1 cellular context compared by ENCODE assay signal in genomic region chr4:78880874-78881492, GRCh38.
A peak's percentile ranks its signal among the peaks of the same experiment; 100 is the strongest.
TF ChIP-seq lines count a peak whose summit lies in the region.

No MANE protein-coding gene starts in this region.

TF ChIP-seq in K562, 482 proteins besides CTCF, POLR2A, EP300 and RAD21:
- TF ChIP-seq ZNF551 (CRISPR knock-in tag; IDR thresholded peaks at IDR 0.05) (no peak), CHCHD3 (CRISPR knock-in tag; IDR thresholded peaks at IDR 0.05) (no peak), NFIC (IDR thresholded peaks at IDR 0.05) (peak; percentile 66), TAF9B (IDR thresholded peaks at IDR 0.05; ENCODE audit: partially characterized antibody) (no peak), PBX2 (CRISPR knock-in tag; IDR thresholded peaks at IDR 0.05; ENCODE audit: low read depth) (no peak), PBX2 (tag; conservative IDR thresholded peaks at IDR 0.05; ENCODE audit: low read depth) (peak; percentile 64), ZNF589 (CRISPR knock-in tag; IDR thresholded peaks at IDR 0.05; ENCODE audit: low read depth) (no peak), SMAD4 (CRISPR knock-in tag; conservative IDR thresholded peaks at IDR 0.05) (no peak), KAT2B (IDR thresholded peaks at IDR 0.05; ENCODE audit: low read depth, low read length) (no peak), SP2 (IDR thresholded peaks at IDR 0.05; ENCODE audit: extremely low read depth, low read depth, low read length, poor library complexity, severe bottlenecking) (no peak), ZNF740 (CRISPR knock-in tag; IDR thresholded peaks at IDR 0.05) (no peak), ZNF740 (tag; IDR thresholded peaks at IDR 0.05) (no peak), ARID3B (CRISPR knock-in tag; IDR thresholded peaks at IDR 0.05; ENCODE audit: borderline replicate concordance) (no peak), ATF7 (IDR thresholded peaks at IDR 0.05) (no peak), MEIS2 (IDR thresholded peaks at IDR 0.05; ENCODE audit: partially characterized antibody) (peak; percentile 74), MXI1 (IDR thresholded peaks at IDR 0.05; ENCODE audit: low read depth, low read length) (no peak), SIRT6 (IDR thresholded peaks at IDR 0.05; ENCODE audit: low read depth, low read length) (no peak)
- TF ChIP-seq, protein P1, sequence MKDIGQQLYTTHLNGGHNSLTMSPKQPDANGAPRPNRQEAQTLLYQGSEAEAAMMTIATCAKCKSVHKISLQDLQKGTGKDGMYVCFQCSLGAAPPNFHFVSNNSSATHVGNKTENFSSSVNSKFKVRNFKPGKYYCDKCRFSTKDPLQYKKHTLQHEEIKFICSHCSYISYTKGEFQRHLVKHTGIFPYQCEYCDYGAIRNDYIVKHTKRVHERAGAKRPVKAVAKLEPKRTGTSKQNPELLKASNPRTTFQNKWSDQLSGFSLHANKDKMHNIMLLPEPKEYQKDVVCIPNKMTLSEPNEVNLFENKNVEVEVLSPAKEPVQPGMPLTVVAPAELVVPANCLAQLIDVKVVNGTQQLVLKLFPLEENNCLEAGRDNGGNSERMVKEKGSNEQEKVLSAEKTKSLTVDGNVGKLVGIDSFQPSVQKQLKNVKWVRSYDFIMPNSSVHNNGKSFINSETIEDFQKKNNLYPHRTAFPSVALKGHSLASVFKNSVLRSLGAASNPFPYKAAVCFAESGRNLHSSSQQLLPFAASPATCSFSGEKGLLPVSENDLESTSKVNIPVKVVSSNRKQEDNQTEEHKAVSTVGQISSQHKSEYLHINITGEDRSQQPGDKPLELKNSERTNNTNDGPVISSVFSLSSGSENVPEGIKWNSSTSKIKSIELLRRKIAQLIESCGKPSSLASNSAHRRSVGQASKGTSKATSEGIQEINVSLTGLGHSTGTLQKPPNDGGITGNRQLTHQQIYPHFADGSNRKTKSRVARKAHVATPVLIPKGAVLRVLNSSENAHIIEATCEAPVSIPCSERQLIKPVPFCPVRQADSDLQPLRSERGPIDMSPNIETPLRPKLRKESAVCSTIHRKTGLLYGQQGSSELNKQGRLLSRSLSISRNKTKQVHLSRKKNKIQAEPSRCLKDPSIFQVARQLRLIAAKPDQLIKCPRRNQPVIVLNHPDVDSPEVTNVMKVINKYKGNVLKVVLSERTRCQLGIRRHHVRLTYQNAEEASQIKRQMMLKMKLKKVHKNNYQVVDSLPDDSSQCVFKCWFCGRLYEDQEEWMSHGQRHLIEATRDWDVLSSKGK (CRISPR knock-in tag; IDR thresholded peaks at IDR 0.05): no peak
- TF ChIP-seq, protein P2, sequence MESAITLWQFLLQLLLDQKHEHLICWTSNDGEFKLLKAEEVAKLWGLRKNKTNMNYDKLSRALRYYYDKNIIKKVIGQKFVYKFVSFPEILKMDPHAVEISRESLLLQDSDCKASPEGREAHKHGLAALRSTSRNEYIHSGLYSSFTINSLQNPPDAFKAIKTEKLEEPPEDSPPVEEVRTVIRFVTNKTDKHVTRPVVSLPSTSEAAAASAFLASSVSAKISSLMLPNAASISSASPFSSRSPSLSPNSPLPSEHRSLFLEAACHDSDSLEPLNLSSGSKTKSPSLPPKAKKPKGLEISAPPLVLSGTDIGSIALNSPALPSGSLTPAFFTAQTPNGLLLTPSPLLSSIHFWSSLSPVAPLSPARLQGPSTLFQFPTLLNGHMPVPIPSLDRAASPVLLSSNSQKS (CRISPR knock-in tag; IDR thresholded peaks at IDR 0.05): no peak
